Comparison of ENCODE assay signal across 1 cellular context in genomic region chr17:45132569-45133463, GRCh38.
TF ChIP-seq lines count a peak whose summit lies in the region.

No MANE protein-coding gene starts in this region.

TF ChIP-seq in GM12878, 131 proteins besides CTCF, POLR2A, EP300 and RAD21 (continued from another document and continues in another):
- TF ChIP-seq BCL11A (IDR thresholded peaks at IDR 0.05; ENCODE audit: low read depth, low read length), result no peak
- TF ChIP-seq PBX3 (IDR thresholded peaks at IDR 0.05; ENCODE audit: insufficient replicate concordance, low read depth, low read length), result no peak
- no peak for TF ChIP-seq BACH1 (IDR thresholded peaks at IDR 0.05; ENCODE audit: borderline replicate concordance)
- no peak for TF ChIP-seq JUND (IDR thresholded peaks at IDR 0.05; ENCODE audit: low read depth, low read length)
- TF ChIP-seq ASH2L (IDR thresholded peaks at IDR 0.05; ENCODE audit: borderline replicate concordance, low read depth), result no peak
- no peak for TF ChIP-seq TAF1 (IDR thresholded peaks at IDR 0.05; ENCODE audit: borderline replicate concordance, low read depth, low read length)
- peak; percentile 10; the same call in 1 of the 2 replicates for TF ChIP-seq PKNOX1 (IDR thresholded peaks at IDR 0.05)
- TF ChIP-seq BMI1 (IDR thresholded peaks at IDR 0.05; ENCODE audit: borderline replicate concordance), result no peak
- no peak for TF ChIP-seq ZBTB11 (CRISPR knock-in tag; IDR thresholded peaks at IDR 0.05)
- TF ChIP-seq USF1 (IDR thresholded peaks at IDR 0.05; ENCODE audit: borderline replicate concordance, extremely low read length, insufficient read depth, low read depth, low read length), result no peak
- no peak for TF ChIP-seq ATF3 (IDR thresholded peaks at IDR 0.05; ENCODE audit: borderline replicate concordance, extremely low read depth, low read depth, low read length)
- TF ChIP-seq SMAD1 (IDR thresholded peaks at IDR 0.05; ENCODE audit: low read depth, partially characterized antibody), result no peak
- no peak for TF ChIP-seq SMAD5 (IDR thresholded peaks at IDR 0.05; ENCODE audit: low read depth)
- no peak for TF ChIP-seq IKZF2 (IDR thresholded peaks at IDR 0.05)
- no peak for TF ChIP-seq MYC (IDR thresholded peaks at IDR 0.05; ENCODE audit: insufficient read depth, insufficient read length, insufficient replicate concordance, low read length, severe bottlenecking)
- no peak for TF ChIP-seq CBFB (IDR thresholded peaks at IDR 0.05; ENCODE audit: low read depth)
- TF ChIP-seq SUZ12 (IDR thresholded peaks at IDR 0.05; ENCODE audit: unreplicated experiment), result no peak
- TF ChIP-seq SMARCA5 (IDR thresholded peaks at IDR 0.05), result peak; percentile 93; the same call in 1 of the 2 replicates
- TF ChIP-seq TCF3 (IDR thresholded peaks at IDR 0.05; ENCODE audit: borderline replicate concordance, insufficient read depth, low read depth, low read length), result 0 out of 2 replicates have a peak, but pooled peaks have one; percentile 40
- no peak for TF ChIP-seq TCF7 (IDR thresholded peaks at IDR 0.05; ENCODE audit: borderline replicate concordance)
- TF ChIP-seq KLF5 (IDR thresholded peaks at IDR 0.05; ENCODE audit: partially characterized antibody), result peak; percentile 55
- no peak for TF ChIP-seq BCLAF1 (IDR thresholded peaks at IDR 0.05)
- no peak for TF ChIP-seq NFIC (IDR thresholded peaks at IDR 0.05; ENCODE audit: low read depth, low read length)
- no peak; the same call in 1 of the 2 replicates for TF ChIP-seq DPF2 (IDR thresholded peaks at IDR 0.05)
- TF ChIP-seq MXI1 (IDR thresholded peaks at IDR 0.05; ENCODE audit: low read depth, low read length), result 0 out of 2 replicates have a peak, but pooled peaks have one; percentile 21
- TF ChIP-seq TBL1XR1 (IDR thresholded peaks at IDR 0.05; ENCODE audit: low read depth, low read length), result no peak
- TF ChIP-seq RCOR1 (conservative IDR thresholded peaks at IDR 0.05; ENCODE audit: low read depth, low read length), result no peak
- TF ChIP-seq SUPT20H (IDR thresholded peaks at IDR 0.05; ENCODE audit: borderline replicate concordance, control insufficient read depth, low read depth, low read length), result no peak
- no peak for TF ChIP-seq PAX5 (IDR thresholded peaks at IDR 0.05; ENCODE audit: borderline replicate concordance, low read depth, low read length)
- no peak for TF ChIP-seq ZNF24 (IDR thresholded peaks at IDR 0.05)
- no peak for TF ChIP-seq ELK1 (IDR thresholded peaks at IDR 0.05; ENCODE audit: low read depth, low read length)
- no peak for TF ChIP-seq REST (IDR thresholded peaks at IDR 0.05; ENCODE audit: low read depth, low read length)
- peak; percentile 66; the same call in 1 of the 2 replicates for TF ChIP-seq CREB1 (IDR thresholded peaks at IDR 0.05; ENCODE audit: low read depth)
- no peak for TF ChIP-seq ZNF274 (IDR thresholded peaks at IDR 0.05; ENCODE audit: insufficient read depth, insufficient read length)
- no peak for TF ChIP-seq SPI1 (IDR thresholded peaks at IDR 0.05; ENCODE audit: borderline replicate concordance, insufficient read depth, low read depth, low read length)
- no peak for TF ChIP-seq CHD1 (IDR thresholded peaks at IDR 0.05; ENCODE audit: low read depth, low read length)
- no peak for TF ChIP-seq ZNF207 (IDR thresholded peaks at IDR 0.05; ENCODE audit: borderline replicate concordance)
- no peak for TF ChIP-seq ZNF687 (IDR thresholded peaks at IDR 0.05)
- TF ChIP-seq LARP7 (IDR thresholded peaks at IDR 0.05), result peak; percentile 65; the same call in 1 of the 2 replicates
- no peak for TF ChIP-seq CHD2 (IDR thresholded peaks at IDR 0.05; ENCODE audit: borderline replicate concordance, low read depth, low read length)
- TF ChIP-seq MEF2A (IDR thresholded peaks at IDR 0.05; ENCODE audit: insufficient read depth, low read depth, low read length), result no peak
